In genomic region chr2:222652856-222653255, GRCh38 we compare ENCODE assay signal across 17 cellular contexts. TPM values are rescaled to one million over a fixed set of nuclear protein-coding genes. Genes with fewer than 3 reads are reported as not detected.
A peak's percentile ranks its signal among the peaks of the same experiment; 100 is the strongest.
DNase-seq lines count a peak whose midpoint lies in the region; ATAC-seq, FAIRE-seq and TF ChIP-seq lines count a peak whose summit lies in the region.
"Had no signal": no experiment of that assay in that cellular context is flagged by ENCODE, and none has a peak within 500 bp of the region (broad histone marks: within the 10 kb centered on the region; RNA-seq: fewer than 3 reads in every experiment).

No MANE protein-coding gene starts in this region.

- peaks cover 3 to 11% of the 10 kb centered on the region in 2 experiments for H3K36me3 ChIP-seq in GM12878 (ENCODE audit: control insufficient read depth in 2 of 2, insufficient read depth in 2 of 2, low read length in 1 of 2)
- H3K36me3 ChIP-seq in neural progenitor cell, result no peaks in the 10 kb centered on the region

- CTCF ChIA-PET in GM12878 (lab: Yijun Ruan, JAX), result interaction anchor here (0.7 to 2.1 kb wide), 4 partner anchors 8 to 335 kb away, joined by 4 to 9 read pairs (median 5); no protein-coding TSS in a partner anchor

- peaks cover 68% of the 10 kb centered on the region for H3K79me2 ChIP-seq in GM12878 (ENCODE audit: control insufficient read depth, insufficient read depth, low read length)
- H3K79me2 ChIP-seq in neural progenitor cell (ENCODE audit: low read depth), result peaks cover 84% of the 10 kb centered on the region

- in situ Hi-C loops in GM12878 (cut with MboI), result no loop called here

- TF ChIP-seq EP300 in GM12878 (IDR thresholded peaks at IDR 0.05; ENCODE audit: borderline replicate concordance in 1 of 2, control insufficient read depth in 1 of 2, low read depth in 2 of 2, low read length in 2 of 2), result no peak

- peak overlapping the region; percentile 95; the same call in 1 of the 2 replicates for H3K4me3 ChIP-seq in GM12878
- H3K4me3 ChIP-seq in neural progenitor cell, result no peak overlapping the region
- H3K4me3 ChIP-seq: A549 had no signal

- FAIRE-seq in GM12878 (lab: Jason Lieb, UNC), result no peak
- FAIRE-seq: A549 had no signal

- no peaks in the 10 kb centered on the region for H3K9me3 Mint-ChIP-seq in activated CD4-positive, alpha-beta T cell treated with anti-CD3 and anti-CD28 coated beads, Interleukin-2, amount 10 ng/mL, durations not matched to agents 24 days and 14 days
- H3K9me3 Mint-ChIP-seq in nephron progenitor cell, result no peaks in the 10 kb centered on the region
- no peaks in the 10 kb centered on the region for H3K9me3 Mint-ChIP-seq in neural progenitor cell

- H3K27ac ChIP-seq in GM12878 (ENCODE audit: control insufficient read depth, insufficient read depth) (no peak overlapping the region; the same call in 1 of the 2 replicates), neural progenitor cell (no peak overlapping the region)
- H3K27ac ChIP-seq: A549, WERI-Rb-1 had no signal

- peaks cover 41% of the 10 kb centered on the region for H3K4me1 Mint-ChIP-seq in activated CD4-positive, alpha-beta T cell treated with anti-CD3 and anti-CD28 coated beads, Interleukin-2, amount 10 ng/mL, durations not matched to agents 24 days and 14 days
- peaks cover 41% of the 10 kb centered on the region for H3K4me1 Mint-ChIP-seq in nephron progenitor cell
- peaks cover 18% of the 10 kb centered on the region for H3K4me1 Mint-ChIP-seq in neural progenitor cell

- POLR2A ChIA-PET in GM12878 (lab: Charles Lee), result interaction anchor here (0.7 kb wide), 2 partner anchors 15 to 260 kb away, joined by 3 read pairs; no protein-coding TSS in a partner anchor

- H4K20me1 ChIP-seq in GM12878 (ENCODE audit: control insufficient read depth, insufficient read depth) (no peaks in the 10 kb centered on the region; the same call in 1 of the 2 replicates), neural progenitor cell (ENCODE audit: low read depth) (peaks cover 11% of the 10 kb centered on the region)

- H3F3A ChIP-seq in neural progenitor cell (ENCODE audit: low read depth), result peaks cover 5% of the 10 kb centered on the region

- TF ChIP-seq RAD21 in GM12878 (IDR thresholded peaks at IDR 0.05; ENCODE audit: insufficient read depth, low read depth, low read length), result no peak

- no peaks in the 10 kb centered on the region for H3K27me3 Mint-ChIP-seq in activated CD4-positive, alpha-beta T cell treated with anti-CD3 and anti-CD28 coated beads, Interleukin-2, amount 10 ng/mL, durations not matched to agents 24 days and 14 days
- no peaks in the 10 kb centered on the region for H3K27me3 Mint-ChIP-seq in nephron progenitor cell (ENCODE audit: low read depth, poor library complexity)
- H3K27me3 Mint-ChIP-seq in neural progenitor cell (ENCODE audit: insufficient read depth, low read depth), result no peaks in the 10 kb centered on the region

- intact Hi-C loops in activated CD4-positive, alpha-beta T cell treated with anti-CD3 and anti-CD28 coated beads, Interleukin-2, amount 10 ng/mL, durations not matched to agents 24 days and 14 days (cut with micrococcal nuclease), result no loop called here
- intact Hi-C loops in GM12878 (cut with micrococcal nuclease; ENCODE audit: unreplicated experiment), result loop anchor here (5.0 kb wide), 1 partner anchor 226 kb away; no protein-coding TSS in a partner anchor

- H3K4me1 ChIP-seq in GM12878 (ENCODE audit: control insufficient read depth, insufficient read depth, low read length) (peaks cover 20% of the 10 kb centered on the region), neural progenitor cell (peaks cover 8% of the 10 kb centered on the region)

- no peaks in the 10 kb centered on the region for H3K9me3 ChIP-seq in GM12878 (replicated peaks; ENCODE audit: control insufficient read depth, insufficient read depth, low read length)
- H3K9me3 ChIP-seq in neural progenitor cell (ENCODE audit: low read depth), result no peaks in the 10 kb centered on the region
- H3K9me3 ChIP-seq: A549 had no signal

- H3K36me3 Mint-ChIP-seq in activated CD4-positive, alpha-beta T cell treated with anti-CD3 and anti-CD28 coated beads, Interleukin-2, amount 10 ng/mL, durations not matched to agents 24 days and 14 days (ENCODE audit: low read depth), result peaks cover 33% of the 10 kb centered on the region
- H3K36me3 Mint-ChIP-seq in nephron progenitor cell (ENCODE audit: low read depth) (peaks cover 13% of the 10 kb centered on the region), neural progenitor cell (peaks cover 6% of the 10 kb centered on the region)

- BruUV-seq in GM12878 (replicated peaks; lab: Mats Ljungman, UMichigan), result no TSS peak

- H3K27ac Mint-ChIP-seq in activated CD4-positive, alpha-beta T cell treated with anti-CD3 and anti-CD28 coated beads, Interleukin-2, amount 10 ng/mL, durations not matched to agents 24 days and 14 days, result peak overlapping the region; percentile 38
- H3K27ac Mint-ChIP-seq in nephron progenitor cell, result no peak overlapping the region
- H3K27ac Mint-ChIP-seq in neural progenitor cell, result no peak overlapping the region

- RAD21 ChIA-PET in GM12878 (lab: Charles Lee; ENCODE audit: unreplicated experiment), result interaction anchor here (1.5 kb wide), 1 partner anchor 335 kb away, joined by 6 read pairs; no protein-coding TSS in a partner anchor

- TF ChIP-seq POLR2A in GM12878 (IDR thresholded peaks at IDR 0.05; ENCODE audit: low read depth, low read length), result no peak

- H2AFZ ChIP-seq in GM12878 (ENCODE audit: control insufficient read depth, low read depth, low read length) (no peak overlapping the region), neural progenitor cell (replicated peaks) (no peak overlapping the region)

- SMC1A ChIA-PET in GM12878 (lab: Charles Lee; ENCODE audit: uncharacterized antibody, unreplicated experiment), result interaction anchor here (0.8 to 4.6 kb wide), 5 partner anchors 11 to 334 kb away, joined by 3 to 16 read pairs (median 5); no protein-coding TSS in a partner anchor

- no peaks in the 10 kb centered on the region for H3K27me3 ChIP-seq in GM12878 (replicated peaks in 1 of 2; ENCODE audit: control insufficient read depth in 2 of 2, insufficient read depth in 2 of 2, low read length in 1 of 2)
- no peaks in the 10 kb centered on the region for H3K27me3 ChIP-seq in neural progenitor cell

- ATAC-seq in GM12878, result no peak
- ATAC-seq: A549, right cardiac atrium had no signal

- H3K4me2 ChIP-seq in GM12878 (ENCODE audit: control insufficient read depth, insufficient read depth) (peak overlapping the region; percentile 67), neural progenitor cell (no peak overlapping the region)

- H3K4me3 Mint-ChIP-seq in activated CD4-positive, alpha-beta T cell treated with anti-CD3 and anti-CD28 coated beads, Interleukin-2, amount 10 ng/mL, durations not matched to agents 24 days and 14 days, result peak overlapping the region; percentile 100
- H3K4me3 Mint-ChIP-seq in nephron progenitor cell (peak overlapping the region; percentile 43), neural progenitor cell (no peak overlapping the region)

- H3K9ac ChIP-seq in GM12878 (ENCODE audit: control insufficient read depth, insufficient read depth, low read length), result no peak overlapping the region
- H3K9ac ChIP-seq in neural progenitor cell, result no peak overlapping the region

- 31% methylated on average over 5 of the region's 5 CpGs for WGBS in GM12878 (ENCODE audit: insufficient coverage, insufficient replicate concordance, low lambda C conversion rate, missing lambda C conversion rate)

- TF ChIP-seq CTCF in GM12878 (IDR thresholded peaks at IDR 0.05 in 2 of 3, conservative IDR thresholded peaks at IDR 0.05 in 1 of 3; ENCODE audit: control insufficient read depth in 2 of 3, extremely low read depth in 1 of 3, insufficient read depth in 1 of 3, low read depth in 3 of 3, low read length in 3 of 3) (no peak), nephron progenitor cell (IDR thresholded peaks at IDR 0.05) (no peak), neural progenitor cell (IDR thresholded peaks at IDR 0.05) (no peak)

- no peak for DNase-seq in activated CD4-positive, alpha-beta T cell treated with anti-CD3 and anti-CD28 coated beads, Interleukin-2, amount 10 ng/mL, durations not matched to agents 24 days and 14 days
- no peak for DNase-seq in activated CD4-positive, alpha-beta T cell treated with anti-CD3 and anti-CD28 coated beads for 48 hours
- peak; percentile 15 for DNase-seq in NOMO-1 treated with dmso at 0.1 percent for 144 hours (lab: John Stamatoyannopoulos, UW; ENCODE audit: unreplicated experiment)
- DNase-seq in GM12878 (ENCODE audit: low read depth, low spot score), result no peak
- DNase-seq in nephron progenitor cell, result no peak
- DNase-seq in dedifferentiated amniotic fluid mesenchymal stem cell (ENCODE audit: extremely low spot score), result no peak
- DNase-seq in HK-2 (ENCODE audit: unreplicated experiment), result no peak
- DNase-seq in neural progenitor cell (ENCODE audit: low spot score), result no peak
- DNase-seq: DMS53; effector CD8-positive, alpha-beta T cell; NCI-H446 treated with DMSO at 0.1 percent for 48 hours; right cardiac atrium; SIG-M5; WERI-Rb-1 had no signal

RNA-seq across cellular contexts. Expression of gene FARSB, which starts 3.0 kb away (rescaled TPM):
- 57.4 and 58.5 TPM in 2 replicates for total RNA-seq in activated CD4-positive, alpha-beta T cell treated with anti-CD3 and anti-CD28 coated beads, Interleukin-2, amount 10 ng/mL, durations not matched to agents 24 days and 14 days
- 36.8 and 37.9 TPM in 2 replicates for total RNA-seq in GM12878 (2013; cell fraction: nucleolus; rRNA removed)
- total RNA-seq in GM12878 (2014; rRNA removed), result 32.4 and 36.7 TPM in 2 replicates
- total RNA-seq in GM12878 (2014; rRNA removed; fragmentation: Illumina TruSeq; extraction: Trizol), result 50.4 and 50.7 TPM in 2 replicates
- total RNA-seq in GM12878 (2021), result 47.8 and 48.0 TPM in 2 replicates
- polyA plus RNA-seq in GM12878 (2011; ENCODE audit: low read depth), result 21.5 TPM
- 51.6 and 62.5 TPM in 2 replicates for polyA plus RNA-seq in GM12878 (2011; rRNA removed)
- polyA plus RNA-seq in GM12878 (2011; cell fraction: cytosol; rRNA removed), result 28.6 and 31.6 TPM in 2 replicates
- 24.1 and 25.7 TPM in 2 replicates for polyA plus RNA-seq in GM12878 (2011; cell fraction: nucleus; rRNA removed)
- 27.3 and 29.6 TPM in 2 replicates for polyA plus RNA-seq in GM12878 (2012)
- polyA plus RNA-seq in GM12878 (2014; fragmentation: Illumina TruSeq; extraction: Trizol), result 90.1 and 108 TPM in 2 replicates
- 100 to 1,000 TPM; 107 to 127 TPM for polyA plus RNA-seq in GM12878 (2014; fragmentation: Nextera tagmentation; extraction: Ambion mirVana)
- polyA plus RNA-seq in GM12878 (2014; rRNA removed), result 48.2 and 57.4 TPM in 2 replicates
- polyA plus RNA-seq in GM12878 (2016; fragmentation: Nextera tagmentation; extraction: Ambion mirVana), result 100 to 1,000 TPM; 113 to 119 TPM
- 28.7 and 38.5 TPM in 2 replicates for polyA minus RNA-seq in GM12878 (2011; rRNA and poly(A)+ RNA removed)
- 10.4 and 14.9 TPM in 2 replicates for polyA minus RNA-seq in GM12878 (2011; cell fraction: cytosol; rRNA and poly(A)+ RNA removed)
- polyA minus RNA-seq in GM12878 (2011; cell fraction: nucleus; rRNA and poly(A)+ RNA removed), result 14.5 and 22.7 TPM in 2 replicates
- 16.4 and 25.0 TPM in 2 replicates for total RNA-seq in neural progenitor cell (ENCODE audit: low replicate concordance)

RNA-seq across cellular contexts. Expression of gene MOGAT1, which starts 18.6 kb away (rescaled TPM):
- total RNA-seq in activated CD4-positive, alpha-beta T cell treated with anti-CD3 and anti-CD28 coated beads, Interleukin-2, amount 10 ng/mL, durations not matched to agents 24 days and 14 days, result not detected in 2 replicates
- not detected in 2 replicates for total RNA-seq in GM12878 (2013; cell fraction: nucleolus; rRNA removed)
- total RNA-seq in GM12878 (2014; rRNA removed) (not detected in 2 replicates), GM12878 (2014; rRNA removed; fragmentation: Illumina TruSeq; extraction: Trizol) (not detected in 2 replicates), GM12878 (2021) (not detected in 2 replicates), neural progenitor cell (ENCODE audit: low replicate concordance) (0.62 and 2.0 TPM in 2 replicates)
- not detected for polyA plus RNA-seq in GM12878 (2011; ENCODE audit: low read depth)
- polyA plus RNA-seq in GM12878 (2011; rRNA removed) (not detected in 2 replicates), GM12878 (2014; fragmentation: Illumina TruSeq; extraction: Trizol) (not detected in 2 replicates), GM12878 (2014; fragmentation: Nextera tagmentation; extraction: Ambion mirVana) (not detected), GM12878 (2014; rRNA removed) (not detected in 2 replicates), GM12878 (2016; fragmentation: Nextera tagmentation; extraction: Ambion mirVana) (not detected)
- polyA plus RNA-seq in GM12878 (2011; cell fraction: cytosol; rRNA removed), result not detected in 2 replicates
- polyA plus RNA-seq in GM12878 (2011; cell fraction: nucleus; rRNA removed), result not detected in 2 replicates
- polyA plus RNA-seq in GM12878 (2012), result not detected in 2 replicates
- not detected in 2 replicates for polyA minus RNA-seq in GM12878 (2011; rRNA and poly(A)+ RNA removed)
- not detected in 2 replicates for polyA minus RNA-seq in GM12878 (2011; cell fraction: cytosol; rRNA and poly(A)+ RNA removed)
- not detected in 2 replicates for polyA minus RNA-seq in GM12878 (2011; cell fraction: nucleus; rRNA and poly(A)+ RNA removed)
- total RNA-seq: M059J had no signal
- polyA plus RNA-seq: A549, thymus had no signal
